In the genomic region with DNA sequence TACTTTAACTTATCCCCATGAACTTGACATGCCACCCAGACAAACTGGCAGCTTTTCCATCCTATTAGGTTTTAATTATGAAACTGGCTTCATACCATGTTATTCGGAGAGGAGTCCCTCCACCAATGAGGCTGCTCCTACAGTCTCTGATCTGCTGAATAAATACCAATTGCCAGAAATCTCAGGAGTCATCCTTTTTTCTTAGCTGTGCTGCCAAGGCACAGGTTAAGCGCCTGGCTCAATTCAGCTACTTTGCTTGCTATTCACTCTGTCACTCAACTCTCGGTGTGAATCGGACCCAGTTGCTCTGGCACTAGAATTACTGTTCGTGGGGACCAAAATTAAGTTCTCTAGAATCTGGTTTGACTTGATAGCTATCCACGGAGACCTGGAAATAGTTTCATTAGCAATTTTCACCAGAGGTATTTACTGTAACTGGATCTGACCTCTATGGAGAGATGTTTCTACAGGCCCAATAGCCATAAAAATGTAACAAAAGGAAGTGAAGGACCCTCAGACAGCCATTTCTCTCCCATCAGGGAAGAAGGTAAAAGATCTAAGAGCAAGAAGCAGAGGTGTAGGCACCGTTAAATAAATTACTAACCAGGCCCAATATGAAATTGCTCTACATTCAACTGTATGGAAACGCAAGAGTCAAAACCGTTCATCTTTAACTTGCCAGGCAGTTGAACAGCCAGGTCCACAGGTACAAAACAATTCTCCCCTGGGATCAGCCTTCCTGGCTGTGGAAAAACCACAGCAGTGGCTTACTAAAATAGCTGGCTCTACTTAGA, we compare ENCODE assay signal across 8 cellular contexts. TPM values are rescaled to one million over a fixed set of nuclear protein-coding genes. Genes with fewer than 3 reads are reported as not detected.
DNase-seq lines count a peak whose midpoint lies in the region; ATAC-seq and TF ChIP-seq lines count a peak whose summit lies in the region.

No MANE protein-coding gene starts in this region.

- no peaks in the 10 kb centered on the region for H3K9me3 ChIP-seq in Caco-2
- no peaks in the 10 kb centered on the region for H3K9me3 ChIP-seq in colonic mucosa
- H3K9me3 ChIP-seq in neuronal stem cell (replicated peaks in 1 of 2; ENCODE audit: control insufficient read depth in 2 of 2, insufficient read depth in 1 of 2, low read depth in 1 of 2, low read length in 2 of 2): no peaks in the 10 kb centered on the region

- H4K91ac ChIP-seq in neuronal stem cell (ENCODE audit: low read depth, low read length, poor library complexity): no peak overlapping the region

- no peaks in the 10 kb centered on the region for H3K27me3 ChIP-seq in Caco-2 (replicated peaks; ENCODE audit: control insufficient read depth, insufficient read depth, low read length)
- no peaks in the 10 kb centered on the region for H3K27me3 ChIP-seq in colonic mucosa
- H3K27me3 ChIP-seq in neuronal stem cell (ENCODE audit: control insufficient read depth in 3 of 3, insufficient read depth in 3 of 3, low read depth in 1 of 3, low read length in 3 of 3): no peaks in the 10 kb centered on the region

- no peak for ATAC-seq in HG03139 (IDR thresholded peaks at IDR 0.05; ENCODE audit: unreplicated experiment)

- TF ChIP-seq CTCF in Caco-2 (IDR thresholded peaks at IDR 0.05; ENCODE audit: insufficient read depth in 1 of 2, low read depth in 1 of 2, low read length in 1 of 2, severe bottlenecking in 1 of 2, unreplicated experiment in 1 of 2): no peak
- TF ChIP-seq CTCF in colonic mucosa (IDR thresholded peaks at IDR 0.05): no peak

- peak overlapping the region; percentile 76 for H3K27ac Mint-ChIP-seq in Caco-2 (ENCODE audit: unreplicated experiment)

- H3K4me3 ChIP-seq in Caco-2 (ENCODE audit: low read depth, low read length) (no peak overlapping the region), colonic mucosa (no peak overlapping the region), neuronal stem cell (ENCODE audit: low read length in 2 of 2) (no peak overlapping the region)

- no peak for TF ChIP-seq POLR2A in erythroblast (IDR thresholded peaks at IDR 0.05; ENCODE audit: low read length)

- no peak overlapping the region for H4K8ac ChIP-seq in neuronal stem cell (ENCODE audit: low read depth, low read length)

- H3K4me1 Mint-ChIP-seq in Caco-2 (ENCODE audit: low read depth, unreplicated experiment): peaks cover 43% of the 10 kb centered on the region

- peaks cover 72% of the 10 kb centered on the region for H3K36me3 Mint-ChIP-seq in Caco-2 (ENCODE audit: insufficient read depth, unreplicated experiment)

- H3K14ac ChIP-seq in neuronal stem cell (ENCODE audit: low read length): no peak overlapping the region

- H3K23ac ChIP-seq in neuronal stem cell (ENCODE audit: low read depth, low read length, poor library complexity): no peak overlapping the region

- CTCF ChIA-PET in Caco-2 (lab: Charles Lee): interaction anchor here (0.6 to 1.1 kb wide), 3 partner anchors 12 to 72 kb away, joined by 3 read pairs; no protein-coding TSS in a partner anchor

- H2AFZ ChIP-seq in neuronal stem cell (ENCODE audit: low read length): no peak overlapping the region

- intact Hi-C loops in Caco-2 (cut with micrococcal nuclease; ENCODE audit: unreplicated experiment): no loop called here
- intact Hi-C loops in colonic mucosa (cut with DNase I): no loop called here

- H3K4me2 ChIP-seq in neuronal stem cell (ENCODE audit: insufficient read depth, low read length, poor library complexity, severe bottlenecking): no peak overlapping the region

- no peak overlapping the region for H2BK15ac ChIP-seq in neuronal stem cell (ENCODE audit: low read length)

- DNase-seq in Caco-2: no peak
- peak; percentile 67 to 84 for DNase-seq in NCI-H526 (lab: John Stamatoyannopoulos, UW)
- no peak for DNase-seq in colonic mucosa
- no peak for DNase-seq in neuronal stem cell (ENCODE audit: low spot score)
- no peak for DNase-seq in stimulated activated naive CD4-positive, alpha-beta T cell (lab: John Stamatoyannopoulos, UW)
- no peak for DNase-seq in cerebellar nuclear complex (lab: John Stamatoyannopoulos, UW)
- DNase-seq in erythroblast (lab: John Stamatoyannopoulos, UW): no peak

- no TSS peak for BruUV-seq in Caco-2 (replicated peaks; lab: Mats Ljungman, UMichigan)

- no peak overlapping the region for H2BK12ac ChIP-seq in neuronal stem cell (ENCODE audit: low read length)

- no peaks in the 10 kb centered on the region for H3K9me3 Mint-ChIP-seq in Caco-2 (ENCODE audit: unreplicated experiment)

- H3K27me3 Mint-ChIP-seq in Caco-2 (ENCODE audit: insufficient read depth, unreplicated experiment): no peaks in the 10 kb centered on the region

- POLR2A ChIA-PET in Caco-2 (lab: Charles Lee): interaction anchor here (1.0 kb wide), 1 partner anchor 12 kb away, joined by 4 read pairs; no protein-coding TSS in a partner anchor

- H3K36me3 ChIP-seq in Caco-2 (ENCODE audit: control insufficient read depth, insufficient read depth, low read length): peaks cover 2% of the 10 kb centered on the region; the same call in 1 of the 2 replicates
- no peaks in the 10 kb centered on the region for H3K36me3 ChIP-seq in colonic mucosa
- peaks cover 0 to 65% of the 10 kb centered on the region in 2 donors for H3K36me3 ChIP-seq in neuronal stem cell (replicated peaks in 1 of 2; ENCODE audit: control insufficient read depth in 2 of 2, insufficient read depth in 2 of 2, low read length in 2 of 2)

- no peak overlapping the region for H2BK5ac ChIP-seq in neuronal stem cell (ENCODE audit: low read length)

- H2BK120ac ChIP-seq in neuronal stem cell (ENCODE audit: low read depth, low read length): no peak overlapping the region

- H3K27ac ChIP-seq in colonic mucosa (peak overlapping the region; percentile 100), neuronal stem cell (replicated peaks; ENCODE audit: low read length) (peak overlapping the region; percentile 38)

- peaks cover 49% of the 10 kb centered on the region for H3K4me1 ChIP-seq in Caco-2
- peaks cover 21% of the 10 kb centered on the region for H3K4me1 ChIP-seq in colonic mucosa
- H3K4me1 ChIP-seq in neuronal stem cell (ENCODE audit: control insufficient read depth in 2 of 2, insufficient read depth in 1 of 2, low read depth in 1 of 2, low read length in 2 of 2): peaks cover 12 to 22% of the 10 kb centered on the region in 2 donors

- H3K4ac ChIP-seq in neuronal stem cell (ENCODE audit: low read length): no peak overlapping the region

- H3K4me3 Mint-ChIP-seq in Caco-2 (ENCODE audit: unreplicated experiment): peak overlapping the region; percentile 34

- WGBS in neuronal stem cell (ENCODE audit: extremely low coverage in 2 of 2, insufficient read length in 2 of 2, insufficient replicate concordance in 1 of 2), 2 donors: no CpG with 5 or more reads among the region's 9 CpGs

- H3K79me1 ChIP-seq in neuronal stem cell (ENCODE audit: low read depth, low read length): peaks cover 2% of the 10 kb centered on the region

- H3K18ac ChIP-seq in neuronal stem cell (ENCODE audit: low read length): no peak overlapping the region

- H2AK5ac ChIP-seq in neuronal stem cell (ENCODE audit: low read depth, low read length): no peak overlapping the region

- H3K9ac ChIP-seq in colonic mucosa (ENCODE audit: low read depth in 2 of 2, low read length in 2 of 2): peak overlapping the region in 1 of 2 donors; percentile 59
- no peak overlapping the region for H3K9ac ChIP-seq in neuronal stem cell (ENCODE audit: low read depth, low read length, poor library complexity)

RNA-seq across cellular contexts. Expression of a gene that starts 5.4 kb away (rescaled TPM):
- total RNA-seq in Caco-2 (2022) (70.3 and 77.7 TPM in 2 replicates), colonic mucosa (10 to 100 TPM; 27.2 to 62.2 TPM)
- 19.2 TPM for polyA plus RNA-seq in neuronal stem cell (2013, experiment 1 of 2)
- 19.1 TPM for polyA plus RNA-seq in neuronal stem cell (2013, experiment 2 of 2)

RNA-seq across cellular contexts. Expression of a gene that starts 22.5 kb away (rescaled TPM):
- total RNA-seq in Caco-2 (2022) (238 and 251 TPM in 2 replicates), colonic mucosa (10 to 100 TPM; 64.5 to 92.0 TPM)
- 238 TPM for polyA plus RNA-seq in neuronal stem cell (2013, experiment 1 of 2)
- 232 TPM for polyA plus RNA-seq in neuronal stem cell (2013, experiment 2 of 2)

RNA-seq across cellular contexts. Expression of a gene that starts 59.7 kb away (rescaled TPM):
- total RNA-seq in Caco-2 (2022): 86.5 and 91.7 TPM in 2 replicates
- 10 to 100 TPM; 25.2 to 47.4 TPM for total RNA-seq in colonic mucosa
- polyA plus RNA-seq in neuronal stem cell (2013, experiment 1 of 2): 49.2 TPM
- polyA plus RNA-seq in neuronal stem cell (2013, experiment 2 of 2): 45.0 TPM

Comparison
In these comparisons a context has a peak if more than half of its experiments do, and no peak if none do; other contexts are left out.
1. DNase-seq: peak in NCI-H526 (2 of 2); none in Caco-2 (0 of 2), colonic mucosa (single experiment), neuronal stem cell (single experiment), stimulated activated naive CD4-positive, alpha-beta T cell (0 of 6), cerebellar nuclear complex (0 of 2) and erythroblast (0 of 2).